2 cellular contexts compared by ENCODE assay signal in genomic region chr5:167528651-167529050, GRCh38.
TF ChIP-seq lines count a peak whose summit lies in the region.

No MANE protein-coding gene starts in this region.

TF ChIP-seq in GM23338, 12 proteins besides CTCF, POLR2A, EP300 and RAD21:
- TF ChIP-seq JUNB (IDR thresholded peaks at IDR 0.05; ENCODE audit: unreplicated experiment), result no peak
- no peak for TF ChIP-seq ZNF114 (CRISPR knock-in tag; IDR thresholded peaks at IDR 0.05)
- no peak for TF ChIP-seq ZNF331 (CRISPR knock-in tag; IDR thresholded peaks at IDR 0.05; ENCODE audit: low read depth)
- no peak for TF ChIP-seq NANOG (IDR thresholded peaks at IDR 0.05; ENCODE audit: borderline replicate concordance)
- TF ChIP-seq EZH2phosphoT487 (IDR thresholded peaks at IDR 0.05; ENCODE audit: unreplicated experiment), result no peak
- no peak for TF ChIP-seq EZH2 (IDR thresholded peaks at IDR 0.05; ENCODE audit: low read depth, unreplicated experiment)
- TF ChIP-seq, protein P1, sequence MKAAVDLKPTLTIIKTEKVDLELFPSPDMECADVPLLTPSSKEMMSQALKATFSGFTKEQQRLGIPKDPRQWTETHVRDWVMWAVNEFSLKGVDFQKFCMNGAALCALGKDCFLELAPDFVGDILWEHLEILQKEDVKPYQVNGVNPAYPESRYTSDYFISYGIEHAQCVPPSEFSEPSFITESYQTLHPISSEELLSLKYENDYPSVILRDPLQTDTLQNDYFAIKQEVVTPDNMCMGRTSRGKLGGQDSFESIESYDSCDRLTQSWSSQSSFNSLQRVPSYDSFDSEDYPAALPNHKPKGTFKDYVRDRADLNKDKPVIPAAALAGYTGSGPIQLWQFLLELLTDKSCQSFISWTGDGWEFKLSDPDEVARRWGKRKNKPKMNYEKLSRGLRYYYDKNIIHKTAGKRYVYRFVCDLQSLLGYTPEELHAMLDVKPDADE (IDR thresholded peaks at IDR 0.05), result no peak
- no peak for TF ChIP-seq POLR2AphosphoS5 (IDR thresholded peaks at IDR 0.05; ENCODE audit: low read depth)
- no peak for TF ChIP-seq REST (IDR thresholded peaks at IDR 0.05; ENCODE audit: unreplicated experiment)
- TF ChIP-seq STAT1 (IDR thresholded peaks at IDR 0.05; ENCODE audit: unreplicated experiment), result no peak
- TF ChIP-seq ZNF462 (CRISPR knock-in tag; IDR thresholded peaks at IDR 0.05), result no peak
- no peak for TF ChIP-seq CREB1 (CRISPR knock-in tag; IDR thresholded peaks at IDR 0.05; ENCODE audit: low read depth)

TF ChIP-seq in HepG2, 621 proteins besides CTCF, POLR2A, EP300 and RAD21:
- TF ChIP-seq GABPA (IDR thresholded peaks at IDR 0.05; ENCODE audit: low read depth, low read length) (no peak), GABPA (CRISPR knock-in tag; IDR thresholded peaks at IDR 0.05; ENCODE audit: low read depth) (no peak), GZF1 (CRISPR knock-in tag; IDR thresholded peaks at IDR 0.05) (no peak), SP5 (CRISPR knock-in tag; IDR thresholded peaks at IDR 0.05; ENCODE audit: borderline replicate concordance, low read depth) (no peak), PHF5A (CRISPR knock-in tag; IDR thresholded peaks at IDR 0.05; ENCODE audit: low read depth, unreplicated experiment) (no peak), CHD4 (IDR thresholded peaks at IDR 0.05; ENCODE audit: borderline replicate concordance, low read length) (no peak)
- TF ChIP-seq, protein P2, sequence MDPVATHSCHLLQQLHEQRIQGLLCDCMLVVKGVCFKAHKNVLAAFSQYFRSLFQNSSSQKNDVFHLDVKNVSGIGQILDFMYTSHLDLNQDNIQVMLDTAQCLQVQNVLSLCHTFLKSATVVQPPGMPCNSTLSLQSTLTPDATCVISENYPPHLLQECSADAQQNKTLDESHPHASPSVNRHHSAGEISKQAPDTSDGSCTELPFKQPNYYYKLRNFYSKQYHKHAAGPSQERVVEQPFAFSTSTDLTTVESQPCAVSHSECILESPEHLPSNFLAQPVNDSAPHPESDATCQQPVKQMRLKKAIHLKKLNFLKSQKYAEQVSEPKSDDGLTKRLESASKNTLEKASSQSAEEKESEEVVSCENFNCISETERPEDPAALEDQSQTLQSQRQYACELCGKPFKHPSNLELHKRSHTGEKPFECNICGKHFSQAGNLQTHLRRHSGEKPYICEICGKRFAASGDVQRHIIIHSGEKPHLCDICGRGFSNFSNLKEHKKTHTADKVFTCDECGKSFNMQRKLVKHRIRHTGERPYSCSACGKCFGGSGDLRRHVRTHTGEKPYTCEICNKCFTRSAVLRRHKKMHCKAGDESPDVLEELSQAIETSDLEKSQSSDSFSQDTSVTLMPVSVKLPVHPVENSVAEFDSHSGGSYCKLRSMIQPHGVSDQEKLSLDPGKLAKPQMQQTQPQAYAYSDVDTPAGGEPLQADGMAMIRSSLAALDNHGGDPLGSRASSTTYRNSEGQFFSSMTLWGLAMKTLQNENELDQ (CRISPR knock-in tag; IDR thresholded peaks at IDR 0.05; ENCODE audit: borderline replicate concordance), result no peak
TF ChIP-seq in HepG2: peak in this region for 0.
